Comparison of ENCODE assay signal across 9 cellular contexts in genomic region chr6:30769088-30769852, GRCh38. TPM values are rescaled to one million over a fixed set of nuclear protein-coding genes. Genes with fewer than 3 reads are reported as not detected.
DNase-seq lines count a peak whose midpoint lies in the region; ATAC-seq, FAIRE-seq and TF ChIP-seq lines count a peak whose summit lies in the region.
"Had no signal": no experiment of that assay in that cellular context is flagged by ENCODE, and none has a peak within 500 bp of the region (broad histone marks: within the 10 kb centered on the region; RNA-seq: fewer than 3 reads in every experiment).

No MANE protein-coding gene starts in this region.

- H3K4me1 Mint-ChIP-seq in activated T-helper 1 cell treated with anti-CD3 and anti-CD28 coated beads, Interleukin-12 subunit alpha, Interleukin-12 subunit beta, Interleukin-2, Interleukin-4 antibody, amounts not matched to agents 30 ng/mL and 10 ng/mL and 1 ng/mL, durations not matched to agents 14 hours and 24 hours and 36 hours (ENCODE audit: low read depth): peaks cover 73% of the 10 kb centered on the region
- peaks cover 54% of the 10 kb centered on the region for H3K4me1 Mint-ChIP-seq in type B pancreatic cell (ENCODE audit: unreplicated experiment)

- H3K79me2 ChIP-seq in DND-41 (ENCODE audit: insufficient read depth, low read length) (no peaks in the 10 kb centered on the region), PC-3 (ENCODE audit: low read length) (no peaks in the 10 kb centered on the region)

- ATAC-seq in DND-41 (ENCODE audit: insufficient read depth, low read depth): peak; percentile 85
- ATAC-seq in PC-3: peak; percentile 90
- ATAC-seq in pancreas: peak; percentile 60 to 88 (median 80)
- no peak for ATAC-seq in HG03139 (IDR thresholded peaks at IDR 0.05; ENCODE audit: unreplicated experiment)

- H3K36me3 Mint-ChIP-seq in activated T-helper 1 cell treated with anti-CD3 and anti-CD28 coated beads, Interleukin-12 subunit alpha, Interleukin-12 subunit beta, Interleukin-2, Interleukin-4 antibody, amounts not matched to agents 30 ng/mL and 10 ng/mL and 1 ng/mL, durations not matched to agents 14 hours and 24 hours and 36 hours (ENCODE audit: low read depth): peaks cover 10% of the 10 kb centered on the region
- H3K36me3 Mint-ChIP-seq in type B pancreatic cell: no peaks in the 10 kb centered on the region
- H3K36me3 Mint-ChIP-seq: IgD-negative memory B cell had no signal

- H3K9me2 ChIP-seq in PC-3 (replicated peaks; ENCODE audit: low read length): no peaks in the 10 kb centered on the region

- FAIRE-seq in pancreas (lab: Jason Lieb, UNC): no peak

- TF ChIP-seq EP300 in tibial nerve (IDR thresholded peaks at IDR 0.05): no peak

- H2AFZ ChIP-seq in DND-41 (ENCODE audit: low read depth, low read length) (no peak overlapping the region), PC-3 (ENCODE audit: low read length) (no peak overlapping the region)

- peak overlapping the region; percentile 8; the same call in 1 of the 2 replicates for H3K9ac ChIP-seq in DND-41 (ENCODE audit: low read depth, low read length)
- peak overlapping the region; percentile 90 for H3K9ac ChIP-seq in PC-3 (ENCODE audit: low read length)

- peak overlapping the region in 1 of 2 experiments; percentile 11; a peak in 1 of 4 replicates for H3K4me3 ChIP-seq in DND-41 (ENCODE audit: low read depth in 1 of 2, low read length in 2 of 2)
- peak overlapping the region; percentile 39 for H3K4me3 ChIP-seq in PC-3 (ENCODE audit: low read length)
- no peak overlapping the region for H3K4me3 ChIP-seq in fibroblast of the aortic adventitia (ENCODE audit: low read depth, low read length)
- H3K4me3 ChIP-seq in pancreas: no peak overlapping the region
- no peak overlapping the region for H3K4me3 ChIP-seq in tibial nerve

- H3K27ac ChIP-seq in DND-41 (ENCODE audit: low read length) (peak overlapping the region; percentile 62), PC-3 (ENCODE audit: low read length) (peak overlapping the region; percentile 98), pancreas (peak overlapping the region; percentile 49 to 81 (median 62)), tibial nerve (no peak overlapping the region)

- no peaks in the 10 kb centered on the region for H3K27me3 Mint-ChIP-seq in activated T-helper 1 cell treated with anti-CD3 and anti-CD28 coated beads, Interleukin-12 subunit alpha, Interleukin-12 subunit beta, Interleukin-2, Interleukin-4 antibody, amounts not matched to agents 30 ng/mL and 10 ng/mL and 1 ng/mL, durations not matched to agents 14 hours and 24 hours and 36 hours (ENCODE audit: insufficient read depth)
- H3K27me3 Mint-ChIP-seq in type B pancreatic cell: no peaks in the 10 kb centered on the region
- H3K27me3 Mint-ChIP-seq: IgD-negative memory B cell had no signal

- H4K20me1 ChIP-seq in DND-41 (ENCODE audit: insufficient read depth, low read length): no peaks in the 10 kb centered on the region
- no peaks in the 10 kb centered on the region for H4K20me1 ChIP-seq in PC-3 (ENCODE audit: low read length)

- H3K9me3 Mint-ChIP-seq in activated T-helper 1 cell treated with anti-CD3 and anti-CD28 coated beads, Interleukin-12 subunit alpha, Interleukin-12 subunit beta, Interleukin-2, Interleukin-4 antibody, amounts not matched to agents 30 ng/mL and 10 ng/mL and 1 ng/mL, durations not matched to agents 14 hours and 24 hours and 36 hours: peaks cover 8% of the 10 kb centered on the region
- H3K9me3 Mint-ChIP-seq in type B pancreatic cell: peaks cover 3% of the 10 kb centered on the region
- H3K9me3 Mint-ChIP-seq: IgD-negative memory B cell had no signal

- POLR2A ChIA-PET in PC-3 (lab: Charles Lee; ENCODE audit: unreplicated experiment): interaction anchor here (0.5 to 2.7 kb wide), 11 partner anchors 13 to 502 kb away, joined by 3 to 32 read pairs (median 4); partner anchors contain the start of genes DDR1 and IER3

- H3K4me1 ChIP-seq in DND-41 (ENCODE audit: insufficient read depth, low read length): peaks cover 30% of the 10 kb centered on the region
- H3K4me1 ChIP-seq in PC-3 (ENCODE audit: insufficient read depth, low read length): peaks cover 36% of the 10 kb centered on the region
- H3K4me1 ChIP-seq in pancreas: peaks cover 0 to 20% (median 2%) of the 10 kb centered on the region in 3 donors
- peaks cover 0 to 17% (median 11%) of the 10 kb centered on the region in 4 donors for H3K4me1 ChIP-seq in tibial nerve

- intact Hi-C loops in PC-3 (cut with micrococcal nuclease): loop anchor here (1.0 to 2.0 kb wide), 3 partner anchors 13 to 20 kb away; no protein-coding TSS in a partner anchor
- intact Hi-C loops in activated T-helper 1 cell treated with anti-CD3 and anti-CD28 coated beads, Interleukin-12 subunit alpha, Interleukin-12 subunit beta, Interleukin-2, Interleukin-4 antibody, amounts not matched to agents 30 ng/mL and 10 ng/mL and 1 ng/mL, durations not matched to agents 14 hours and 24 hours and 36 hours (cut with micrococcal nuclease): loop anchor here (1.0 kb wide), 9 partner anchors 9 to 108 kb away; partner anchors contain the start of gene IER3
- intact Hi-C loops in pancreas (cut with DNase I): no loop called here

- H3K9me3 ChIP-seq in DND-41 (ENCODE audit: insufficient read depth, low read length, severe bottlenecking): no peaks in the 10 kb centered on the region
- no peaks in the 10 kb centered on the region for H3K9me3 ChIP-seq in PC-3 (ENCODE audit: low read length)
- H3K9me3 ChIP-seq in pancreas: no peaks in the 10 kb centered on the region
- no peaks in the 10 kb centered on the region for H3K9me3 ChIP-seq in tibial nerve

- CTCF ChIA-PET in PC-3 (lab: Charles Lee): interaction anchor here (0.5 to 1.8 kb wide), 3 partner anchors 12 to 53 kb away, joined by 3 to 5 read pairs (median 5); no protein-coding TSS in a partner anchor

- H3F3A ChIP-seq in PC-3 (ENCODE audit: low read length, unreplicated experiment): peaks cover 14% of the 10 kb centered on the region

- no peak for TF ChIP-seq POLR2A in tibial nerve (IDR thresholded peaks at IDR 0.05)

- H3K4me2 ChIP-seq in DND-41 (ENCODE audit: insufficient read depth, low read length) (peak overlapping the region; percentile 50), PC-3 (ENCODE audit: low read length) (peak overlapping the region; percentile 74)

- WGBS in pancreas, 2 donors: 59 to 64% methylated on average over 16 of the region's 16 CpGs
- WGBS in tibial nerve, 2 donors: 34 to 45% methylated on average over 16 of the region's 16 CpGs

- peak; percentile 85 for DNase-seq in DND-41
- DNase-seq in PC-3: peak; percentile 96
- DNase-seq in activated T-helper 1 cell treated with anti-CD3 and anti-CD28 coated beads, Interleukin-12 subunit alpha, Interleukin-12 subunit beta, Interleukin-2, Interleukin-4 antibody, amounts not matched to agents 30 ng/mL and 10 ng/mL and 1 ng/mL, durations not matched to agents 14 hours and 24 hours and 36 hours (ENCODE audit: low spot score): peak; percentile 69
- DNase-seq in fibroblast of the aortic adventitia (ENCODE audit: low read depth): peak; percentile 87
- DNase-seq in pancreas: peak in 2 of 6 donors; percentile 30 to 64
- DNase-seq in type B pancreatic cell (ENCODE audit: extremely low spot score, unreplicated experiment): no peak
- no peak for DNase-seq in tibial nerve (ENCODE audit: low spot score in 2 of 2)

- TSS peak; percentile 94 for BruUV-seq in PC-3 (replicated peaks; lab: Mats Ljungman, UMichigan)

- no peaks in the 10 kb centered on the region for H3K36me3 ChIP-seq in DND-41 (ENCODE audit: insufficient read depth, low read length)
- no peaks in the 10 kb centered on the region for H3K36me3 ChIP-seq in PC-3 (ENCODE audit: low read depth, low read length)
- no peaks in the 10 kb centered on the region for H3K36me3 ChIP-seq in pancreas
- no peaks in the 10 kb centered on the region for H3K36me3 ChIP-seq in tibial nerve

- H3K27ac Mint-ChIP-seq in activated T-helper 1 cell treated with anti-CD3 and anti-CD28 coated beads, Interleukin-12 subunit alpha, Interleukin-12 subunit beta, Interleukin-2, Interleukin-4 antibody, amounts not matched to agents 30 ng/mL and 10 ng/mL and 1 ng/mL, durations not matched to agents 14 hours and 24 hours and 36 hours: peak overlapping the region; percentile 96
- peak overlapping the region; percentile 88 for H3K27ac Mint-ChIP-seq in type B pancreatic cell

- H3K27me3 ChIP-seq in DND-41 (ENCODE audit: insufficient read depth, low read length, poor library complexity) (no peaks in the 10 kb centered on the region), PC-3 (ENCODE audit: low read length) (no peaks in the 10 kb centered on the region), pancreas (no peaks in the 10 kb centered on the region), tibial nerve (no peaks in the 10 kb centered on the region)

- H3K4me3 Mint-ChIP-seq in activated T-helper 1 cell treated with anti-CD3 and anti-CD28 coated beads, Interleukin-12 subunit alpha, Interleukin-12 subunit beta, Interleukin-2, Interleukin-4 antibody, amounts not matched to agents 30 ng/mL and 10 ng/mL and 1 ng/mL, durations not matched to agents 14 hours and 24 hours and 36 hours: peak overlapping the region; percentile 52
- H3K4me3 Mint-ChIP-seq in type B pancreatic cell: peak overlapping the region; percentile 61
- H3K4me3 Mint-ChIP-seq: IgD-negative memory B cell had no signal

- no peak for TF ChIP-seq CTCF in DND-41 (IDR thresholded peaks at IDR 0.05; ENCODE audit: borderline replicate concordance, extremely low read depth, low read length, poor library complexity, severe bottlenecking)
- TF ChIP-seq CTCF in PC-3 (conservative IDR thresholded peaks at IDR 0.05; ENCODE audit: low read depth, low read length): no peak
- TF ChIP-seq CTCF in fibroblast of the aortic adventitia (IDR thresholded peaks at IDR 0.05; ENCODE audit: insufficient read depth, low read length): no peak
- no peak for TF ChIP-seq CTCF in pancreas (IDR thresholded peaks at IDR 0.05)
- no peak for TF ChIP-seq CTCF in type B pancreatic cell (conservative IDR thresholded peaks at IDR 0.05)
- TF ChIP-seq CTCF in tibial nerve (IDR thresholded peaks at IDR 0.05): no peak

RNA-seq across cellular contexts. Expression of gene IER3, which starts 24.9 kb away (rescaled TPM):
- total RNA-seq in PC-3 (2014; rRNA removed): 1,173 and 1,198 TPM in 2 replicates
- total RNA-seq in activated T-helper 1 cell treated with anti-CD3 and anti-CD28 coated beads, Interleukin-12 subunit alpha, Interleukin-12 subunit beta, Interleukin-2, Interleukin-4 antibody, amounts not matched to agents 30 ng/mL and 10 ng/mL and 1 ng/mL, durations not matched to agents 14 hours and 24 hours and 36 hours: 578 and 603 TPM in 2 replicates
- 23.8 and 26.7 TPM in 2 replicates for total RNA-seq in fibroblast of the aortic adventitia (ENCODE audit: low replicate concordance)
- total RNA-seq in pancreas: 10 to 100 TPM; 23.0 to 87.5 (median 41.3) TPM
- polyA plus RNA-seq in pancreas: 100 to 1,000 TPM in 1 of 2 donors, 10 to 100 TPM in 1; 99.4 to 174 TPM
- total RNA-seq in type B pancreatic cell (ENCODE audit: low replicate concordance): 24.3 and 40.1 TPM in 2 replicates
- total RNA-seq in tibial nerve: 10 to 100 TPM in 1 of 4 donors, 1 to 10 TPM in 3; 4.5 to 15.3 (median 8.0) TPM

RNA-seq across cellular contexts. Expression of gene FLOT1, which starts 26.8 kb away (rescaled TPM):
- total RNA-seq in PC-3 (2014; rRNA removed): 305 and 401 TPM in 2 replicates
- 252 and 262 TPM in 2 replicates for total RNA-seq in activated T-helper 1 cell treated with anti-CD3 and anti-CD28 coated beads, Interleukin-12 subunit alpha, Interleukin-12 subunit beta, Interleukin-2, Interleukin-4 antibody, amounts not matched to agents 30 ng/mL and 10 ng/mL and 1 ng/mL, durations not matched to agents 14 hours and 24 hours and 36 hours
- 77.8 and 109 TPM in 2 replicates for total RNA-seq in fibroblast of the aortic adventitia (ENCODE audit: low replicate concordance)
- total RNA-seq in pancreas: 10 to 100 TPM; 45.7 to 92.2 (median 51.3) TPM
- 100 to 1,000 TPM; 123 to 151 TPM for polyA plus RNA-seq in pancreas
- total RNA-seq in type B pancreatic cell (ENCODE audit: low replicate concordance): 72.9 and 94.8 TPM in 2 replicates
- 100 to 1,000 TPM in 1 of 4 donors, 10 to 100 TPM in 3; 83.1 to 157 (median 94.6) TPM for total RNA-seq in tibial nerve

RNA-seq across cellular contexts. Expression of gene TUBB, which starts 49.1 kb away (rescaled TPM):
- total RNA-seq in PC-3 (2014; rRNA removed) (1,245 and 1,398 TPM in 2 replicates), fibroblast of the aortic adventitia (ENCODE audit: low replicate concordance) (120 and 996 TPM in 2 replicates), pancreas (100 to 1,000 TPM in 4 of 6 donors, 10 to 100 TPM in 2; 66.1 to 171 (median 116) TPM), type B pancreatic cell (ENCODE audit: low replicate concordance) (560 and 1,225 TPM in 2 replicates), tibial nerve (100 to 1,000 TPM; 152 to 218 (median 207) TPM)
- 1,001 and 1,002 TPM in 2 replicates for total RNA-seq in activated T-helper 1 cell treated with anti-CD3 and anti-CD28 coated beads, Interleukin-12 subunit alpha, Interleukin-12 subunit beta, Interleukin-2, Interleukin-4 antibody, amounts not matched to agents 30 ng/mL and 10 ng/mL and 1 ng/mL, durations not matched to agents 14 hours and 24 hours and 36 hours
- 100 to 1,000 TPM in 1 of 2 donors, 10 to 100 TPM in 1; 67.9 to 111 TPM for polyA plus RNA-seq in pancreas

RNA-seq across cellular contexts. Expression of gene MDC1, which starts 52.2 kb away (rescaled TPM):
- 19.6 and 24.9 TPM in 2 replicates for total RNA-seq in PC-3 (2014; rRNA removed)
- 93.7 and 95.7 TPM in 2 replicates for total RNA-seq in activated T-helper 1 cell treated with anti-CD3 and anti-CD28 coated beads, Interleukin-12 subunit alpha, Interleukin-12 subunit beta, Interleukin-2, Interleukin-4 antibody, amounts not matched to agents 30 ng/mL and 10 ng/mL and 1 ng/mL, durations not matched to agents 14 hours and 24 hours and 36 hours
- total RNA-seq in fibroblast of the aortic adventitia (ENCODE audit: low replicate concordance): 3.7 and 12.1 TPM in 2 replicates
- total RNA-seq in pancreas: 10 to 100 TPM; 12.3 to 18.7 (median 13.5) TPM
- 10 to 100 TPM; 18.9 to 28.0 TPM for polyA plus RNA-seq in pancreas
- total RNA-seq in type B pancreatic cell (ENCODE audit: low replicate concordance): 30.1 and 71.3 TPM in 2 replicates
- total RNA-seq in tibial nerve: 10 to 100 TPM; 21.3 to 36.0 (median 26.2) TPM

Comparison
In these comparisons a context has a peak if more than half of its experiments do, and no peak if none do; other contexts are left out.
1. DNase-seq: peak in DND-41 (single experiment), PC-3 (single experiment), activated T-helper 1 cell treated with anti-CD3 and anti-CD28 coated beads, Interleukin-12 subunit alpha, Interleukin-12 subunit beta, Interleukin-2, Interleukin-4 antibody, amounts not matched to agents 30 ng/mL and 10 ng/mL and 1 ng/mL, durations not matched to agents 14 hours and 24 hours and 36 hours (single experiment) and fibroblast of the aortic adventitia (single experiment); none in type B pancreatic cell (single experiment) and tibial nerve (0 of 2).
2. H3K27ac ChIP-seq: peak in DND-41 (single experiment), PC-3 (single experiment) and pancreas (4 of 4); none in tibial nerve (0 of 4).
3. intact Hi-C loops: an anchor here in PC-3 (1.0 to 2.0 kb wide) and activated T-helper 1 cell treated with anti-CD3 and anti-CD28 coated beads, Interleukin-12 subunit alpha, Interleukin-12 subunit beta, Interleukin-2, Interleukin-4 antibody, amounts not matched to agents 30 ng/mL and 10 ng/mL and 1 ng/mL, durations not matched to agents 14 hours and 24 hours and 36 hours (1.0 kb wide); none called in pancreas.